8 cellular contexts compared by ENCODE assay signal in the genomic region with DNA sequence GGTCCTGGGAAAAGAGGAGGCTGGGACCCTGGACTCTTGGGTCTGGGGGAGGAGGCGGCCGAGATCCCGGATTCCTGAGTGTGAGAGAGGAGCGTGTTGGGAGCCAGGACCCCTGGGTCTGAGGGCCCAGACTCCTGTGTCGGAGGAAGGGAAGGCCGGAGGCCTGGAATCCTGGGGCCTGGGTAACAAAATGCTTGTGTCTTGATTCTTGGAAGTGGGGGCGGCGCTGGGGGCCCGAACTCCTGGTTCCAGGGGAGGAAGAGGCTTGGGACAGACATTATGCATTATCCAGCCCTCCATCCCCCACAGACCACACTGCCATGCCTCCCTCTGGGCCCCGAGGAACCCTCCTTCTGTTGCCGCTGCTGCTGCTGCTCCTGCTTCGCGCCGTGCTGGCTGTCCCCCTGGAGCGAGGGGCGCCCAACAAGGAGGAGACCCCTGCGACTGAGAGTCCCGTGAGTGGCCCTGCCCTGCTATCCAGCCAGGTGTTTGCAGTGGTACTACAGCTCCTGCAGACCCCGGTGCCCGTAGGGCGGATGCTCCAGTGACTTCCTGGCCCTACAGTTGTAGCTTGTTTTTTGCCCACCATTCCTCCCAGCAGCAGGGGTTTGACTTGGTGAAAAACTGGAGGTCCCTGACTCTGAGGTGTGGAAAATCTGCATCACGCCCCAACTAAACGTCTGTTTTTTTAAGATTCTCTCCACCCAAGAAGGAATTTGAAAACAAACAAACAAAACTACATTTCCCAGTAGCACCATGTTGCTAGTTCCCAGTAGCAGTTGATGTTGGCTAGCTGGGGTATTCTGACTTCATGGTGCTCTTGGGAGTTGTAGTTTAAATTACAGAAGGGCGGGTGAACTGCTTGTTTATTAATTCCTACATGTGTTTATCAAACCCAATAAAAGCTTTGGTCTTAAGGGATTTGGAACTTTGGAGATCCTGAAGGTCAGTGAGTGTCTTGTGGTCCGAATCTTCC. TPM values are rescaled to one million over a fixed set of nuclear protein-coding genes. Genes with fewer than 3 reads are reported as not detected.
DNase-seq lines count a peak whose midpoint lies in the region; ATAC-seq and TF ChIP-seq lines count a peak whose summit lies in the region.

No MANE protein-coding gene starts in this region.

- H3K27me3 Mint-ChIP-seq in Calu3 (ENCODE audit: unreplicated experiment), result no peaks in the 10 kb centered on the region
- H3K27me3 Mint-ChIP-seq in activated CD4-positive, alpha-beta memory T cell treated with anti-CD3 and anti-CD28 coated beads, Interleukin-2, amount 10 ng/mL, durations not matched to agents 7 days and 5 days, result no peaks in the 10 kb centered on the region
- peaks cover 2% of the 10 kb centered on the region for H3K27me3 Mint-ChIP-seq in neural progenitor cell (ENCODE audit: insufficient read depth, low read depth)

- H3K4me3 Mint-ChIP-seq in Calu3 (ENCODE audit: low read depth, unreplicated experiment), result peak overlapping the region; percentile 99
- H3K4me3 Mint-ChIP-seq in activated CD4-positive, alpha-beta memory T cell treated with anti-CD3 and anti-CD28 coated beads, Interleukin-2, amount 10 ng/mL, durations not matched to agents 7 days and 5 days, result peak overlapping the region; percentile 96
- H3K4me3 Mint-ChIP-seq in neural progenitor cell, result peak overlapping the region; percentile 96

- peak overlapping the region; percentile 74 for H3K9ac ChIP-seq in neural progenitor cell

- H3K4me1 ChIP-seq in neural progenitor cell, result no peaks in the 10 kb centered on the region

- no peaks in the 10 kb centered on the region for H3K9me3 Mint-ChIP-seq in Calu3 (ENCODE audit: low read depth, unreplicated experiment)
- H3K9me3 Mint-ChIP-seq in activated CD4-positive, alpha-beta memory T cell treated with anti-CD3 and anti-CD28 coated beads, Interleukin-2, amount 10 ng/mL, durations not matched to agents 7 days and 5 days, result no peaks in the 10 kb centered on the region
- no peaks in the 10 kb centered on the region for H3K9me3 Mint-ChIP-seq in neural progenitor cell

- TF ChIP-seq CTCF in Calu3 (IDR thresholded peaks at IDR 0.05; ENCODE audit: unreplicated experiment) (no peak), fibroblast of mammary gland (conservative IDR thresholded peaks at IDR 0.05; ENCODE audit: control insufficient read depth, insufficient read depth, low read depth, low read length) (no peak), neural progenitor cell (IDR thresholded peaks at IDR 0.05) (no peak)

- H4K20me1 ChIP-seq in neural progenitor cell (ENCODE audit: low read depth), result peaks cover 4% of the 10 kb centered on the region

- DNase-seq in Calu3 (no peak), HT-29 (ENCODE audit: low spot score) (peak; percentile 52), fibroblast of mammary gland (ENCODE audit: low read depth) (peak; percentile 60), neural progenitor cell (ENCODE audit: low spot score) (no peak), middle frontal gyrus (ENCODE audit: extremely low spot score, low spot score) (no peak), DMS153 treated with DMSO at 0.1 percent for 48 hours (lab: John Stamatoyannopoulos, UW; ENCODE audit: unreplicated experiment) (no peak)
- DNase-seq in activated CD4-positive, alpha-beta memory T cell treated with anti-CD3 and anti-CD28 coated beads, Interleukin-2, amount 10 ng/mL, durations not matched to agents 7 days and 5 days, result peak; percentile 37

- H3K27me3 ChIP-seq in neural progenitor cell, result no peaks in the 10 kb centered on the region

- POLR2A ChIA-PET in activated CD4-positive, alpha-beta memory T cell treated with anti-CD3 and anti-CD28 coated beads, Interleukin-2, amount 10 ng/mL, durations not matched to agents 7 days and 5 days (lab: Charles Lee), result interaction anchor here (0.7 to 4.8 kb wide), 21 partner anchors 10 to 176 kb away, joined by 3 to 125 read pairs (median 4); a partner anchor contains a TSS

- peaks cover 17% of the 10 kb centered on the region for H3F3A ChIP-seq in neural progenitor cell (ENCODE audit: low read depth)

- no peak for ATAC-seq in HG02798 (IDR thresholded peaks at IDR 0.05; ENCODE audit: poor library complexity, unreplicated experiment)

- peak overlapping the region; percentile 11 for H3K27ac ChIP-seq in neural progenitor cell

- H3K36me3 ChIP-seq in neural progenitor cell, result no peaks in the 10 kb centered on the region

- peak overlapping the region; percentile 75 for H3K4me2 ChIP-seq in neural progenitor cell

- intact Hi-C loops in Calu3 (cut with micrococcal nuclease; ENCODE audit: unreplicated experiment), result no loop called here

- CTCF ChIA-PET in Calu3 (lab: Charles Lee), result interaction anchor here (0.5 to 1.4 kb wide), 5 partner anchors 26 to 173 kb away, joined by 3 to 7 read pairs (median 4); a partner anchor contains a TSS
- CTCF ChIA-PET in activated CD4-positive, alpha-beta memory T cell treated with anti-CD3 and anti-CD28 coated beads, Interleukin-2, amount 10 ng/mL, durations not matched to agents 7 days and 5 days (lab: Charles Lee), result interaction anchor here (0.5 to 2.3 kb wide), 18 partner anchors 10 to 215 kb away, joined by 3 to 21 read pairs (median 4); a partner anchor contains a TSS

- H3K9me3 ChIP-seq in neural progenitor cell (ENCODE audit: low read depth), result no peaks in the 10 kb centered on the region

- no peak overlapping the region for H2AFZ ChIP-seq in neural progenitor cell (replicated peaks)

- H3K4me1 Mint-ChIP-seq in Calu3 (ENCODE audit: low read depth, unreplicated experiment), result peaks cover 6% of the 10 kb centered on the region
- H3K4me1 Mint-ChIP-seq in activated CD4-positive, alpha-beta memory T cell treated with anti-CD3 and anti-CD28 coated beads, Interleukin-2, amount 10 ng/mL, durations not matched to agents 7 days and 5 days, result peaks cover 36% of the 10 kb centered on the region
- H3K4me1 Mint-ChIP-seq in neural progenitor cell, result peaks cover 19% of the 10 kb centered on the region

- H3K4me3 ChIP-seq in fibroblast of mammary gland (ENCODE audit: control insufficient read depth, low read depth, low read length) (peak overlapping the region; percentile 95), neural progenitor cell (peak overlapping the region; percentile 84)

- TSS peak; percentile 83 for BruUV-seq in Calu3 (replicated peaks; lab: Mats Ljungman, UMichigan)

- H3K79me2 ChIP-seq in neural progenitor cell (ENCODE audit: low read depth), result peaks cover 23% of the 10 kb centered on the region

- H3K27ac Mint-ChIP-seq in Calu3 (ENCODE audit: unreplicated experiment) (peak overlapping the region; percentile 93), neural progenitor cell (peak overlapping the region; percentile 99)
- peak overlapping the region; percentile 94 for H3K27ac Mint-ChIP-seq in activated CD4-positive, alpha-beta memory T cell treated with anti-CD3 and anti-CD28 coated beads, Interleukin-2, amount 10 ng/mL, durations not matched to agents 7 days and 5 days

- H3K36me3 Mint-ChIP-seq in Calu3 (ENCODE audit: insufficient read depth, unreplicated experiment) (peaks cover 54% of the 10 kb centered on the region), neural progenitor cell (peaks cover 14% of the 10 kb centered on the region)
- H3K36me3 Mint-ChIP-seq in activated CD4-positive, alpha-beta memory T cell treated with anti-CD3 and anti-CD28 coated beads, Interleukin-2, amount 10 ng/mL, durations not matched to agents 7 days and 5 days (ENCODE audit: low read depth), result peaks cover 41% of the 10 kb centered on the region

RNA-seq across cellular contexts. Expression of a gene that starts 0.7 kb away (rescaled TPM):
- total RNA-seq in Calu3 (2022) (162 and 173 TPM in 2 replicates), neural progenitor cell (ENCODE audit: low replicate concordance) (73.5 and 158 TPM in 2 replicates)
- 160 and 185 TPM in 2 replicates for total RNA-seq in HT-29 (2014; rRNA removed; shearing (Covaris generic))
- total RNA-seq in activated CD4-positive, alpha-beta memory T cell treated with anti-CD3 and anti-CD28 coated beads, Interleukin-2, amount 10 ng/mL, durations not matched to agents 7 days and 5 days, result 100 to 1,000 TPM; 287 to 300 TPM

RNA-seq across cellular contexts. Expression of a gene that starts 2.2 kb away (rescaled TPM):
- total RNA-seq in Calu3 (2022), result not detected in 2 replicates
- not detected in 2 replicates for total RNA-seq in HT-29 (2014; rRNA removed; shearing (Covaris generic))
- under 1 TPM in 1 of 2 experiments, not detected in 1; 0.13 TPM for total RNA-seq in activated CD4-positive, alpha-beta memory T cell treated with anti-CD3 and anti-CD28 coated beads, Interleukin-2, amount 10 ng/mL, durations not matched to agents 7 days and 5 days
- 0.26 and 0.40 TPM in 2 replicates for total RNA-seq in neural progenitor cell (ENCODE audit: low replicate concordance)

RNA-seq across cellular contexts. Expression of a gene that starts 28.5 kb away (rescaled TPM):
- total RNA-seq in Calu3 (2022) (118 TPM in 2 replicates), neural progenitor cell (ENCODE audit: low replicate concordance) (10.6 and 19.1 TPM in 2 replicates)
- total RNA-seq in HT-29 (2014; rRNA removed; shearing (Covaris generic)), result 152 and 165 TPM in 2 replicates
- 10 to 100 TPM; 77.2 to 81.4 TPM for total RNA-seq in activated CD4-positive, alpha-beta memory T cell treated with anti-CD3 and anti-CD28 coated beads, Interleukin-2, amount 10 ng/mL, durations not matched to agents 7 days and 5 days

RNA-seq across cellular contexts. Expression of a gene that starts 32.3 kb away (rescaled TPM):
- total RNA-seq in Calu3 (2022) (57.6 and 72.2 TPM in 2 replicates), neural progenitor cell (ENCODE audit: low replicate concordance) (6.2 and 6.3 TPM in 2 replicates)
- 3.9 and 5.4 TPM in 2 replicates for total RNA-seq in HT-29 (2014; rRNA removed; shearing (Covaris generic))
- 1 to 10 TPM; 4.5 to 5.5 TPM for total RNA-seq in activated CD4-positive, alpha-beta memory T cell treated with anti-CD3 and anti-CD28 coated beads, Interleukin-2, amount 10 ng/mL, durations not matched to agents 7 days and 5 days

RNA-seq across cellular contexts. Expression of a gene that starts 32.7 kb away (rescaled TPM):
- total RNA-seq in Calu3 (2022) (2.1 and 5.3 TPM in 2 replicates), neural progenitor cell (ENCODE audit: low replicate concordance) (1.6 TPM in 1 of 2 replicates, not detected in the other)
- total RNA-seq in HT-29 (2014; rRNA removed; shearing (Covaris generic)), result 0.10 and 0.42 TPM in 2 replicates
- 1 to 10 TPM; 1.6 to 2.9 TPM for total RNA-seq in activated CD4-positive, alpha-beta memory T cell treated with anti-CD3 and anti-CD28 coated beads, Interleukin-2, amount 10 ng/mL, durations not matched to agents 7 days and 5 days

Comparison
In these comparisons a context has a peak if more than half of its experiments do, and no peak if none do; other contexts are left out.
1. DNase-seq: peak in HT-29 (single experiment), activated CD4-positive, alpha-beta memory T cell treated with anti-CD3 and anti-CD28 coated beads, Interleukin-2, amount 10 ng/mL, durations not matched to agents 7 days and 5 days (single experiment) and fibroblast of mammary gland (single experiment); none in Calu3 (single experiment), neural progenitor cell (single experiment), middle frontal gyrus (single experiment) and DMS153 treated with DMSO at 0.1 percent for 48 hours (single experiment).
2. Peak in every context shown above with its lines, with median percentiles within 50 percentile points of each other: H3K27ac Mint-ChIP-seq and H3K4me3 Mint-ChIP-seq.